7 cellular contexts compared by ENCODE assay signal in genomic region chr1:163284867-163285266, GRCh38. TPM values are rescaled to one million over a fixed set of nuclear protein-coding genes. Genes with fewer than 3 reads are reported as not detected.
DNase-seq lines count a peak whose midpoint lies in the region; ATAC-seq, FAIRE-seq and TF ChIP-seq lines count a peak whose summit lies in the region.
"Not testable (repeated sequence)": the region's sequence is repeated elsewhere in the genome, so short reads cannot be mapped to it uniquely, and the experiment has no call there.

No MANE protein-coding gene starts in this region.

- not testable (repeated sequence) for H3K4me2 ChIP-seq in Karpas-422 (ENCODE audit: low read depth, low read length, poor library complexity, severe bottlenecking); GM12878 (ENCODE audit: control insufficient read depth, insufficient read depth)

- not testable (repeated sequence) for BruUV-seq in GM12878 (replicated peaks; lab: Mats Ljungman, UMichigan)

- not testable (repeated sequence) for H3K9me3 ChIP-seq in Karpas-422 (ENCODE audit: low read length); GM12878 (replicated peaks; ENCODE audit: control insufficient read depth, insufficient read depth, low read length)

- not testable (repeated sequence) for H3K4me3 ChIP-seq in Karpas-422 (ENCODE audit: low read length); GM12878

- peak overlapping the region; percentile 24; the same call in 1 of the 2 replicates for H3K27ac ChIP-seq in Karpas-422 (ENCODE audit: low read length)
- not testable (repeated sequence) for H3K27ac ChIP-seq in GM12878 (ENCODE audit: control insufficient read depth, insufficient read depth)

- CTCF ChIA-PET in activated CD4-positive, alpha-beta T cell treated with anti-CD3 and anti-CD28 coated beads for 36 hours (lab: Charles Lee), result interaction anchor here (0.7 kb wide), 1 partner anchor 1128 kb away, joined by 4 read pairs; no protein-coding TSS in a partner anchor
- CTCF ChIA-PET in GM12878 (lab: Yijun Ruan, JAX), result not testable (repeated sequence)

- ATAC-seq in activated CD4-positive, alpha-beta T cell treated with anti-CD3 and anti-CD28 coated beads for 36 hours, result peak; percentile 74
- ATAC-seq in activated naive CD8-positive, alpha-beta T cell treated with anti-CD3 and anti-CD28 coated beads, Interleukin-2, amount 50 U/mL, for 24 hours, result peak; percentile 54
- peak; percentile 64 for ATAC-seq in GM12878

- peak; percentile 14 for DNase-seq in ACHN
- not testable (repeated sequence) for DNase-seq in Karpas-422; activated naive CD8-positive, alpha-beta T cell treated with anti-CD3 and anti-CD28 coated beads, Interleukin-2, amount 50 U/mL, for 24 hours; GM12878 (ENCODE audit: low read depth, low spot score)
- DNase-seq in activated CD4-positive, alpha-beta T cell treated with anti-CD3 and anti-CD28 coated beads for 36 hours, result peak; percentile 10
- DNase-seq in fibroblast of peridontal ligament (ENCODE audit: extremely low read depth), result peak; percentile 14
- DNase-seq in renal cortical epithelial cell (ENCODE audit: low read depth), result peak; percentile 29

- SMC1A ChIA-PET in GM12878 (lab: Charles Lee; ENCODE audit: uncharacterized antibody, unreplicated experiment), result interaction anchor here (0.6 kb wide), 1 partner anchor 1240 kb away, joined by 3 read pairs; no protein-coding TSS in a partner anchor

- RAD21 ChIA-PET in GM12878 (lab: Charles Lee; ENCODE audit: unreplicated experiment), result not testable (repeated sequence)

- H3K9me2 ChIP-seq in Karpas-422 (replicated peaks; ENCODE audit: insufficient read depth, low read length), result not testable (repeated sequence)

- peaks cover 43% of the 10 kb centered on the region for H3K36me3 Mint-ChIP-seq in activated CD4-positive, alpha-beta T cell treated with anti-CD3 and anti-CD28 coated beads for 36 hours (ENCODE audit: low read depth)
- peaks cover 33% of the 10 kb centered on the region for H3K36me3 Mint-ChIP-seq in activated naive CD8-positive, alpha-beta T cell treated with anti-CD3 and anti-CD28 coated beads, Interleukin-2, amount 50 U/mL, for 24 hours (ENCODE audit: low read depth)

- not testable (repeated sequence) for H3K27me3 ChIP-seq in Karpas-422 (ENCODE audit: low read length); GM12878 (replicated peaks in 1 of 2; ENCODE audit: control insufficient read depth in 2 of 2, insufficient read depth in 2 of 2, low read length in 1 of 2)

- not testable (repeated sequence) for H4K20me1 ChIP-seq in Karpas-422 (ENCODE audit: insufficient read depth, low read depth, low read length); GM12878 (ENCODE audit: control insufficient read depth, insufficient read depth)

- 51% methylated on average over 2 of the region's 2 CpGs for WGBS in GM12878 (ENCODE audit: insufficient coverage, insufficient replicate concordance, low lambda C conversion rate, missing lambda C conversion rate)

- in situ Hi-C loops in ACHN (cut with HindIII; ENCODE audit: low pct_ligation_motif_present, low pct_unique_long_range_greater_than_20kb, low sequenced_read_pairs); GM12878 (cut with MboI): not testable (repeated sequence)

- not testable (repeated sequence) for H3K27me3 Mint-ChIP-seq in activated CD4-positive, alpha-beta T cell treated with anti-CD3 and anti-CD28 coated beads for 36 hours; activated naive CD8-positive, alpha-beta T cell treated with anti-CD3 and anti-CD28 coated beads, Interleukin-2, amount 50 U/mL, for 24 hours

- not testable (repeated sequence) for H3K79me2 ChIP-seq in Karpas-422 (ENCODE audit: low read length); GM12878 (ENCODE audit: control insufficient read depth, insufficient read depth, low read length)

- not testable (repeated sequence) for TF ChIP-seq EP300 in GM12878 (IDR thresholded peaks at IDR 0.05; ENCODE audit: borderline replicate concordance in 1 of 2, control insufficient read depth in 1 of 2, low read depth in 2 of 2, low read length in 2 of 2)

- not testable (repeated sequence) for H3K36me3 ChIP-seq in Karpas-422 (ENCODE audit: insufficient read depth, low read length); GM12878 (ENCODE audit: control insufficient read depth in 2 of 2, insufficient read depth in 2 of 2, low read length in 1 of 2)

- TF ChIP-seq POLR2A in GM12878 (IDR thresholded peaks at IDR 0.05; ENCODE audit: low read depth, low read length), result not testable (repeated sequence)

- not testable (repeated sequence) for TF ChIP-seq CTCF in GM12878 (IDR thresholded peaks at IDR 0.05 in 2 of 3, conservative IDR thresholded peaks at IDR 0.05 in 1 of 3; ENCODE audit: control insufficient read depth in 2 of 3, extremely low read depth in 1 of 3, insufficient read depth in 1 of 3, low read depth in 3 of 3, low read length in 3 of 3)

- POLR2A ChIA-PET in activated CD4-positive, alpha-beta T cell treated with anti-CD3 and anti-CD28 coated beads for 36 hours (lab: Charles Lee); GM12878 (lab: Charles Lee): not testable (repeated sequence)

- peaks cover 16% of the 10 kb centered on the region for H3K9me3 Mint-ChIP-seq in activated CD4-positive, alpha-beta T cell treated with anti-CD3 and anti-CD28 coated beads for 36 hours (ENCODE audit: low read depth)
- H3K9me3 Mint-ChIP-seq in activated naive CD8-positive, alpha-beta T cell treated with anti-CD3 and anti-CD28 coated beads, Interleukin-2, amount 50 U/mL, for 24 hours, result peaks cover 17% of the 10 kb centered on the region

- not testable (repeated sequence) for H3K27ac Mint-ChIP-seq in activated CD4-positive, alpha-beta T cell treated with anti-CD3 and anti-CD28 coated beads for 36 hours; activated naive CD8-positive, alpha-beta T cell treated with anti-CD3 and anti-CD28 coated beads, Interleukin-2, amount 50 U/mL, for 24 hours

- peaks cover 33% of the 10 kb centered on the region for H3K4me1 ChIP-seq in Karpas-422 (ENCODE audit: low read length)
- not testable (repeated sequence) for H3K4me1 ChIP-seq in GM12878 (ENCODE audit: control insufficient read depth, insufficient read depth, low read length)

- not testable (repeated sequence) for FAIRE-seq in GM12878 (lab: Jason Lieb, UNC)

- intact Hi-C loops in activated CD4-positive, alpha-beta T cell treated with anti-CD3 and anti-CD28 coated beads for 36 hours (cut with DNase I, micrococcal nuclease); GM12878 (cut with micrococcal nuclease; ENCODE audit: unreplicated experiment): not testable (repeated sequence)

- not testable (repeated sequence) for H3K9ac ChIP-seq in Karpas-422 (ENCODE audit: low read length); GM12878 (ENCODE audit: control insufficient read depth, insufficient read depth, low read length)

- not testable (repeated sequence) for H2AFZ ChIP-seq in Karpas-422 (ENCODE audit: low read length); GM12878 (ENCODE audit: control insufficient read depth, low read depth, low read length)

- peaks cover 15% of the 10 kb centered on the region for H3K4me1 Mint-ChIP-seq in activated CD4-positive, alpha-beta T cell treated with anti-CD3 and anti-CD28 coated beads for 36 hours
- H3K4me1 Mint-ChIP-seq in activated naive CD8-positive, alpha-beta T cell treated with anti-CD3 and anti-CD28 coated beads, Interleukin-2, amount 50 U/mL, for 24 hours, result not testable (repeated sequence)

- TF ChIP-seq RAD21 in GM12878 (IDR thresholded peaks at IDR 0.05; ENCODE audit: insufficient read depth, low read depth, low read length), result not testable (repeated sequence)

- not testable (repeated sequence) for H3K4me3 Mint-ChIP-seq in activated CD4-positive, alpha-beta T cell treated with anti-CD3 and anti-CD28 coated beads for 36 hours; activated naive CD8-positive, alpha-beta T cell treated with anti-CD3 and anti-CD28 coated beads, Interleukin-2, amount 50 U/mL, for 24 hours

RNA-seq across cellular contexts. Expression of gene NUF2, which starts 36.9 kb away (rescaled TPM):
- total RNA-seq in Karpas-422 (2014; rRNA removed; shearing (Covaris generic); ENCODE audit: low replicate concordance), result 44.6 and 91.7 TPM in 2 replicates
- total RNA-seq in activated CD4-positive, alpha-beta T cell treated with anti-CD3 and anti-CD28 coated beads for 36 hours, result 10 to 100 TPM; 57.6 to 58.4 TPM
- total RNA-seq in GM12878 (2013; cell fraction: nucleolus; rRNA removed), result 61.9 and 68.9 TPM in 2 replicates
- total RNA-seq in GM12878 (2014; rRNA removed) (36.6 and 49.6 TPM in 2 replicates), GM12878 (2014; rRNA removed; fragmentation: Illumina TruSeq; extraction: Trizol) (58.0 and 59.3 TPM in 2 replicates), GM12878 (2021) (33.7 and 37.1 TPM in 2 replicates), renal cortical epithelial cell (0.30 and 12.9 TPM in 2 replicates)
- 8.7 TPM for polyA plus RNA-seq in GM12878 (2011; ENCODE audit: low read depth)
- polyA plus RNA-seq in GM12878 (2011; rRNA removed) (57.0 and 96.8 TPM in 2 replicates), GM12878 (2014; fragmentation: Illumina TruSeq; extraction: Trizol) (60.4 and 74.3 TPM in 2 replicates), GM12878 (2014; fragmentation: Nextera tagmentation; extraction: Ambion mirVana) (10 to 100 TPM; 27.4 to 34.1 TPM), GM12878 (2014; rRNA removed) (32.1 and 43.3 TPM in 2 replicates), GM12878 (2016; fragmentation: Nextera tagmentation; extraction: Ambion mirVana) (10 to 100 TPM; 54.9 to 62.6 TPM)
- 18.2 and 19.6 TPM in 2 replicates for polyA plus RNA-seq in GM12878 (2011; cell fraction: cytosol; rRNA removed)
- 54.1 and 62.5 TPM in 2 replicates for polyA plus RNA-seq in GM12878 (2011; cell fraction: nucleus; rRNA removed)
- polyA plus RNA-seq in GM12878 (2012), result 18.0 and 25.4 TPM in 2 replicates
- 19.9 and 25.1 TPM in 2 replicates for polyA minus RNA-seq in GM12878 (2011; rRNA and poly(A)+ RNA removed)
- polyA minus RNA-seq in GM12878 (2011; cell fraction: cytosol; rRNA and poly(A)+ RNA removed), result 8.3 and 9.9 TPM in 2 replicates
- polyA minus RNA-seq in GM12878 (2011; cell fraction: nucleus; rRNA and poly(A)+ RNA removed), result 33.7 and 34.3 TPM in 2 replicates
